ENCODE assay signal across 1 cellular context in genomic region chr22:22907551-22908494, GRCh38.
TF ChIP-seq lines count a peak whose summit lies in the region.

No MANE protein-coding gene starts in this region.

TF ChIP-seq in K562, 482 proteins besides CTCF, POLR2A, EP300 and RAD21 (continued from another document):
- TF ChIP-seq ZBTB26 (CRISPR knock-in tag; IDR thresholded peaks at IDR 0.05) (no peak), HNRNPUL1 (IDR thresholded peaks at IDR 0.05; ENCODE audit: low read length) (no peak), PREB (CRISPR knock-in tag; IDR thresholded peaks at IDR 0.05) (no peak), MAFK (IDR thresholded peaks at IDR 0.05; ENCODE audit: low read length) (0 out of 2 replicates have a peak, but pooled peaks have one; percentile 17), TEAD4 (IDR thresholded peaks at IDR 0.05; ENCODE audit: low read length) (no peak), TEAD4 (CRISPR knock-in tag; IDR thresholded peaks at IDR 0.05; ENCODE audit: borderline replicate concordance) (no peak), ZNF140 (CRISPR knock-in tag; IDR thresholded peaks at IDR 0.05) (no peak), MTA1 (IDR thresholded peaks at IDR 0.05; ENCODE audit: borderline replicate concordance) (no peak), TAF9B (IDR thresholded peaks at IDR 0.05; ENCODE audit: partially characterized antibody) (no peak), CTCFL (IDR thresholded peaks at IDR 0.05; ENCODE audit: borderline replicate concordance, insufficient read depth, low read depth, low read length, poor library complexity, severe bottlenecking) (no peak), KLF1 (tag; IDR thresholded peaks at IDR 0.05) (no peak), CEBPG (CRISPR knock-in tag; IDR thresholded peaks at IDR 0.05) (no peak), CEBPG (tag; conservative IDR thresholded peaks at IDR 0.05 in 1 of 2, IDR thresholded peaks at IDR 0.05 in 1 of 2) (no peak), RNF2 (IDR thresholded peaks at IDR 0.05) (no peak), ZNF184 (CRISPR knock-in tag; IDR thresholded peaks at IDR 0.05) (no peak), E2F8 (IDR thresholded peaks at IDR 0.05; ENCODE audit: low read depth, partially characterized antibody) (no peak)
